In the genomic region with DNA sequence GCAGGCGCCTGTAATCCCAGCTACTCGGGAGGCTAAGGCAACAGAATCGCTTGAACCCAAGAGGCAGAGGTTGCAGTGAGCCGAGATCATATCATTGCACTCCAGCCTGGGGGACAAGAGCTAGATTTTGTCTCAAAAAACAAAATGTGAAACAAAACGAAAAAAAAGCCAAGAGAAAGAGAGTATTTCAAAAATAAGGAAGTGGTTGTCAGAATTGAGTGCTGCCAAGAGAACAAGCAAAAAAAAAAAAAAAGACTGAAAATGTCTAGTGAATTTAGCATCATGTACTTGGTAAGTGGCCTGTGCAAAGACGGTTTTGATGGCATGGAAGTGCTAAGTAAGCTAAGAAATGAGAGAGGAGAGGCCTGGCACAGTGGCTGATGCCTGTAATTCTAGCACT, we compare ENCODE assay signal across 15 cellular contexts. TPM values are rescaled to one million over a fixed set of nuclear protein-coding genes. Genes with fewer than 3 reads are reported as not detected.
DNase-seq lines count a peak whose midpoint lies in the region; ATAC-seq, FAIRE-seq and TF ChIP-seq lines count a peak whose summit lies in the region.
"Had no signal": no experiment of that assay in that cellular context is flagged by ENCODE, and none has a peak within 500 bp of the region (broad histone marks: within the 10 kb centered on the region; RNA-seq: fewer than 3 reads in every experiment).

No MANE protein-coding gene starts in this region.

- ATAC-seq in stimulated activated naive B cell treated with anti-CD40 and anti-IgM and Interleukin-4, amounts not matched to agents 10 μg/mL and 1 μg/mL and 100 μg/mL, for 72 hours (replicated peaks), result peak; percentile 54 to 61
- no peak for ATAC-seq in HG03354 (IDR thresholded peaks at IDR 0.05; ENCODE audit: poor library complexity, severe bottlenecking, unreplicated experiment)
- ATAC-seq: mucosa of descending colon, PC-3 had no signal

- no peak for TF ChIP-seq CTCF in astrocyte (IDR thresholded peaks at IDR 0.05; ENCODE audit: insufficient read depth, low read depth, low read length)

- no peaks in the 10 kb centered on the region for H3K9me3 ChIP-seq in astrocyte (ENCODE audit: insufficient read depth, low read depth, low read length)
- H3K9me3 ChIP-seq: mucosa of descending colon, stomach had no signal

- no peak for FAIRE-seq in astrocyte (lab: Jason Lieb, UNC)

- no peaks in the 10 kb centered on the region for H3K27me3 Mint-ChIP-seq in activated naive CD8-positive, alpha-beta T cell
- no peaks in the 10 kb centered on the region for H3K27me3 Mint-ChIP-seq in activated naive CD8-positive, alpha-beta T cell treated with anti-CD3 and anti-CD28 coated beads for 36 hours
- no peaks in the 10 kb centered on the region for H3K27me3 Mint-ChIP-seq in astrocyte (ENCODE audit: low read depth, unreplicated experiment)
- no peaks in the 10 kb centered on the region for H3K27me3 Mint-ChIP-seq in stimulated activated naive B cell treated with anti-CD40 and anti-IgM and Interleukin-4, amounts not matched to agents 10 μg/mL and 1 μg/mL and 100 μg/mL, for 72 hours

- no peak overlapping the region for H3K4me2 ChIP-seq in astrocyte (ENCODE audit: low read length)
- H3K4me2 ChIP-seq: KMS-11 had no signal

- peaks cover 59% of the 10 kb centered on the region for H3K4me1 Mint-ChIP-seq in activated naive CD8-positive, alpha-beta T cell (ENCODE audit: low read depth)
- peaks cover 45% of the 10 kb centered on the region for H3K4me1 Mint-ChIP-seq in activated naive CD8-positive, alpha-beta T cell treated with anti-CD3 and anti-CD28 coated beads for 36 hours
- peaks cover 6% of the 10 kb centered on the region for H3K4me1 Mint-ChIP-seq in astrocyte (ENCODE audit: low read depth, unreplicated experiment)
- H3K4me1 Mint-ChIP-seq in stimulated activated naive B cell treated with anti-CD40 and anti-IgM and Interleukin-4, amounts not matched to agents 10 μg/mL and 1 μg/mL and 100 μg/mL, for 72 hours, result peaks cover 30 to 55% of the 10 kb centered on the region in 2 donors

- H3K4me3 Mint-ChIP-seq in activated naive CD8-positive, alpha-beta T cell, result peak overlapping the region; percentile 38
- no peak overlapping the region for H3K4me3 Mint-ChIP-seq in activated naive CD8-positive, alpha-beta T cell treated with anti-CD3 and anti-CD28 coated beads for 36 hours
- no peak overlapping the region for H3K4me3 Mint-ChIP-seq in astrocyte (ENCODE audit: unreplicated experiment)
- H3K4me3 Mint-ChIP-seq in stimulated activated naive B cell treated with anti-CD40 and anti-IgM and Interleukin-4, amounts not matched to agents 10 μg/mL and 1 μg/mL and 100 μg/mL, for 72 hours, result peak overlapping the region; percentile 57 to 58

- H3K9ac ChIP-seq in astrocyte (ENCODE audit: low read length), result no peak overlapping the region
- H3K9ac ChIP-seq: KMS-11 had no signal

- H3K36me3 ChIP-seq in astrocyte (ENCODE audit: insufficient read depth, low read length), result no peaks in the 10 kb centered on the region
- H3K36me3 ChIP-seq: stomach had no signal

- H3K4me1 ChIP-seq in astrocyte (ENCODE audit: insufficient read depth, low read length), result peaks cover 5% of the 10 kb centered on the region

- peaks cover 75% of the 10 kb centered on the region for H4K20me1 ChIP-seq in astrocyte (ENCODE audit: insufficient read depth, low read length)

- no peaks in the 10 kb centered on the region for H3K9me3 Mint-ChIP-seq in activated naive CD8-positive, alpha-beta T cell (ENCODE audit: low read depth)
- H3K9me3 Mint-ChIP-seq in activated naive CD8-positive, alpha-beta T cell treated with anti-CD3 and anti-CD28 coated beads for 36 hours, result no peaks in the 10 kb centered on the region
- H3K9me3 Mint-ChIP-seq in astrocyte (ENCODE audit: unreplicated experiment), result no peaks in the 10 kb centered on the region
- H3K9me3 Mint-ChIP-seq in stimulated activated naive B cell treated with anti-CD40 and anti-IgM and Interleukin-4, amounts not matched to agents 10 μg/mL and 1 μg/mL and 100 μg/mL, for 72 hours, result peaks cover 2 to 3% of the 10 kb centered on the region in 2 donors

- peaks cover 94% of the 10 kb centered on the region for H3K79me2 ChIP-seq in astrocyte (ENCODE audit: insufficient read depth, low read length)

- no peak overlapping the region for H2AFZ ChIP-seq in astrocyte (ENCODE audit: low read depth, low read length)

- no peaks in the 10 kb centered on the region for H3K27me3 ChIP-seq in astrocyte (ENCODE audit: insufficient read depth, low read length)
- H3K27me3 ChIP-seq: stomach had no signal

- H3K4me3 ChIP-seq in astrocyte (ENCODE audit: insufficient read depth, low read depth, low read length), result no peak overlapping the region
- H3K4me3 ChIP-seq: mucosa of descending colon, stomach had no signal

- no peaks in the 10 kb centered on the region for H3K36me3 Mint-ChIP-seq in activated naive CD8-positive, alpha-beta T cell
- peaks cover 18% of the 10 kb centered on the region for H3K36me3 Mint-ChIP-seq in activated naive CD8-positive, alpha-beta T cell treated with anti-CD3 and anti-CD28 coated beads for 36 hours
- H3K36me3 Mint-ChIP-seq in astrocyte (ENCODE audit: low read depth, unreplicated experiment), result peaks cover 1% of the 10 kb centered on the region
- H3K36me3 Mint-ChIP-seq in stimulated activated naive B cell treated with anti-CD40 and anti-IgM and Interleukin-4, amounts not matched to agents 10 μg/mL and 1 μg/mL and 100 μg/mL, for 72 hours, result peaks cover 13 to 23% of the 10 kb centered on the region in 2 donors

- H3K27ac ChIP-seq in astrocyte (ENCODE audit: low read depth, low read length), result no peak overlapping the region
- H3K27ac ChIP-seq: KMS-11 had no signal

- no peak for DNase-seq in activated naive CD8-positive, alpha-beta T cell treated with anti-CD3 and anti-CD28 coated beads for 36 hours
- DNase-seq in NOMO-1 treated with DMSO at 0.1 percent for 48 hours (lab: John Stamatoyannopoulos, UW; ENCODE audit: unreplicated experiment) (peak; percentile 69), astrocyte (ENCODE audit: low read depth) (no peak), islet precursor cell (no peak)
- no peak for DNase-seq in stimulated activated naive B cell treated with anti-CD40 and anti-IgM and Interleukin-4, amounts not matched to agents 10 μg/mL and 1 μg/mL and 100 μg/mL, for 72 hours
- no peak for DNase-seq in stimulated activated CD4-positive, alpha-beta T cell treated with anti-CD3 and anti-CD28 coated beads, Interleukin-4, amount 100 ng/mL, for 24 hours
- DNase-seq: amygdala; DND-41; mucosa of descending colon; PC-3; stimulated activated CD4-positive, alpha-beta T cell treated with anti-CD3 and anti-CD28 coated beads, Interleukin-4, amount 100 ng/mL, for 4 hours; stomach had no signal

- peak overlapping the region; percentile 75 for H3K27ac Mint-ChIP-seq in activated naive CD8-positive, alpha-beta T cell
- H3K27ac Mint-ChIP-seq in activated naive CD8-positive, alpha-beta T cell treated with anti-CD3 and anti-CD28 coated beads for 36 hours, result no peak overlapping the region
- H3K27ac Mint-ChIP-seq in astrocyte (ENCODE audit: unreplicated experiment), result peak overlapping the region; percentile 17
- H3K27ac Mint-ChIP-seq in stimulated activated naive B cell treated with anti-CD40 and anti-IgM and Interleukin-4, amounts not matched to agents 10 μg/mL and 1 μg/mL and 100 μg/mL, for 72 hours, result peak overlapping the region; percentile 47

RNA-seq across cellular contexts. Expression of gene KPNA6, which starts 14.3 kb away (rescaled TPM):
- total RNA-seq in activated naive CD8-positive, alpha-beta T cell treated with anti-CD3 and anti-CD28 coated beads for 36 hours, result 10 to 100 TPM; 85.3 to 88.3 TPM
- total RNA-seq in astrocyte, result 113 and 122 TPM in 2 replicates

RNA-seq across cellular contexts. Expression of gene TMEM39B, which starts 49.4 kb away (rescaled TPM):
- 10 to 100 TPM; 24.0 to 25.2 TPM for total RNA-seq in activated naive CD8-positive, alpha-beta T cell treated with anti-CD3 and anti-CD28 coated beads for 36 hours
- total RNA-seq in astrocyte, result 11.8 and 13.3 TPM in 2 replicates

RNA-seq across cellular contexts. Expression of gene TXLNA, which starts 57.3 kb away (rescaled TPM):
- total RNA-seq in activated naive CD8-positive, alpha-beta T cell treated with anti-CD3 and anti-CD28 coated beads for 36 hours, result 10 to 100 TPM; 84.0 to 84.4 TPM
- 65.8 and 66.6 TPM in 2 replicates for total RNA-seq in astrocyte

Comparison
In these comparisons a context has a peak if more than half of its experiments do, and no peak if none do; other contexts are left out.
1. H3K4me3 Mint-ChIP-seq: peak in activated naive CD8-positive, alpha-beta T cell (single experiment) and stimulated activated naive B cell treated with anti-CD40 and anti-IgM and Interleukin-4, amounts not matched to agents 10 μg/mL and 1 μg/mL and 100 μg/mL, for 72 hours (2 of 2); none in activated naive CD8-positive, alpha-beta T cell treated with anti-CD3 and anti-CD28 coated beads for 36 hours (single experiment) and astrocyte (single experiment).